1 cellular context compared by ENCODE assay signal in the genomic region with DNA sequence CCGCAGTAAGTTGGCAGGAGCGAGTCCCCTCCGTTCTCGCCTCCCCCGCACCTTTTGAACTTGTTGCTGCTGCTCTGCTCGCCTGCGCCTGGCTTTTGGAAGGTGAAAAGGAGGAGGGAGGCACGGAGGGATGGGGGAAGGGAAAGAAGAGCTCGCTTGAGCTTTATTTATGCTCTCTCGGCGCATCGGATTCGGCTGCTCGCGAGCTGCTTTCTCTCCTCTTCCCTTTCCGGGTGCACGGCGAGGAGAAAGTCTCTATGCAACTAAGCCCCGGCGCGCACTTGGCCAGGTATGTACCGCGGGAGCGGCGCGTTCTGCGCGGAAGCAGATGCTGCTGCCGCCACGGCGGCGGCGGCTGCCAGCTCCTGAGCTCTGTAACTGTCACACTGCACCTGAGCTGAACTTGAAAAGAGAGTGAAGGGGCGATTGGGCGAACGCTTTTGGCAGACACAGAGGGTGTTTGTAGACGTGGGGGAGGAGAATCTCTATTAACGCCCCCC.
TF ChIP-seq lines count a peak whose summit lies in the region.

No MANE protein-coding gene starts in this region.

TF ChIP-seq in GM12878, 131 proteins besides CTCF, POLR2A, EP300 and RAD21 (continued from another document):
- TF ChIP-seq HDAC6 (IDR thresholded peaks at IDR 0.05; ENCODE audit: unreplicated experiment) (no peak), ZNF217 (IDR thresholded peaks at IDR 0.05) (no peak), HDGF (IDR thresholded peaks at IDR 0.05) (no peak), RB1 (IDR thresholded peaks at IDR 0.05; ENCODE audit: borderline replicate concordance) (no peak), RFX5 (IDR thresholded peaks at IDR 0.05; ENCODE audit: low read depth, low read length) (no peak), TCF3 (IDR thresholded peaks at IDR 0.05; ENCODE audit: borderline replicate concordance, insufficient read depth, low read depth, low read length) (no peak), ESRRA (IDR thresholded peaks at IDR 0.05; ENCODE audit: low read length) (no peak), RELA (IDR thresholded peaks at IDR 0.05; ENCODE audit: borderline replicate concordance, partially characterized antibody) (no peak), NBN (IDR thresholded peaks at IDR 0.05) (0 out of 2 replicates have a peak, but pooled peaks have one; percentile 22), TBL1XR1 (IDR thresholded peaks at IDR 0.05; ENCODE audit: low read depth, low read length) (no peak), MTA2 (IDR thresholded peaks at IDR 0.05; ENCODE audit: low read depth) (0 out of 2 replicates have a peak, but pooled peaks have one; percentile 8), POLR2AphosphoS5 (IDR thresholded peaks at IDR 0.05; ENCODE audit: low read length) (peak; percentile 40; the same call in 1 of the 2 replicates), DPF2 (IDR thresholded peaks at IDR 0.05) (no peak), YBX1 (IDR thresholded peaks at IDR 0.05) (no peak), KAT2A (conservative IDR thresholded peaks at IDR 0.05; ENCODE audit: control insufficient read depth, low read depth, low read length) (no peak), IKZF2 (IDR thresholded peaks at IDR 0.05) (peak in 1 of 2 experiments; percentile 7; a peak in 1 of 4 replicates), PML (IDR thresholded peaks at IDR 0.05; ENCODE audit: low read length) (no peak; the same call in 1 of the 2 replicates), SREBF2 (IDR thresholded peaks at IDR 0.05; ENCODE audit: low read length) (no peak), SIX5 (IDR thresholded peaks at IDR 0.05; ENCODE audit: low read depth, low read length, severe bottlenecking) (no peak), NR2C1 (IDR thresholded peaks at IDR 0.05) (no peak), ZZZ3 (IDR thresholded peaks at IDR 0.05; ENCODE audit: control insufficient read depth, insufficient read length, low read depth) (no peak), IRF4 (IDR thresholded peaks at IDR 0.05; ENCODE audit: low read depth, low read length) (no peak), NFIC (IDR thresholded peaks at IDR 0.05; ENCODE audit: low read depth, low read length) (no peak; the same call in 1 of the 2 replicates), STAT3 (IDR thresholded peaks at IDR 0.05; ENCODE audit: low read depth, low read length) (no peak), SUPT20H (IDR thresholded peaks at IDR 0.05; ENCODE audit: borderline replicate concordance, control insufficient read depth, low read depth, low read length) (no peak), ATF7 (IDR thresholded peaks at IDR 0.05; ENCODE audit: low read depth) (no peak), SMARCA5 (IDR thresholded peaks at IDR 0.05) (0 out of 2 replicates have a peak, but pooled peaks have one; percentile 29), PAX5 (IDR thresholded peaks at IDR 0.05; ENCODE audit: borderline replicate concordance, low read depth, low read length) (no peak), HDAC2 (IDR thresholded peaks at IDR 0.05) (no peak), ETV6 (conservative IDR thresholded peaks at IDR 0.05 in 1 of 2, IDR thresholded peaks at IDR 0.05 in 1 of 2; ENCODE audit: borderline replicate concordance in 1 of 2, low read depth in 1 of 2) (no peak)
- TF ChIP-seq, protein P1, sequence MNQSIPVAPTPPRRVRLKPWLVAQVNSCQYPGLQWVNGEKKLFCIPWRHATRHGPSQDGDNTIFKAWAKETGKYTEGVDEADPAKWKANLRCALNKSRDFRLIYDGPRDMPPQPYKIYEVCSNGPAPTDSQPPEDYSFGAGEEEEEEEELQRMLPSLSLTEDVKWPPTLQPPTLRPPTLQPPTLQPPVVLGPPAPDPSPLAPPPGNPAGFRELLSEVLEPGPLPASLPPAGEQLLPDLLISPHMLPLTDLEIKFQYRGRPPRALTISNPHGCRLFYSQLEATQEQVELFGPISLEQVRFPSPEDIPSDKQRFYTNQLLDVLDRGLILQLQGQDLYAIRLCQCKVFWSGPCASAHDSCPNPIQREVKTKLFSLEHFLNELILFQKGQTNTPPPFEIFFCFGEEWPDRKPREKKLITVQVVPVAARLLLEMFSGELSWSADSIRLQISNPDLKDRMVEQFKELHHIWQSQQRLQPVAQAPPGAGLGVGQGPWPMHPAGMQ (IDR thresholded peaks at IDR 0.05; ENCODE audit: borderline replicate concordance), result no peak
- TF ChIP-seq, protein P2, sequence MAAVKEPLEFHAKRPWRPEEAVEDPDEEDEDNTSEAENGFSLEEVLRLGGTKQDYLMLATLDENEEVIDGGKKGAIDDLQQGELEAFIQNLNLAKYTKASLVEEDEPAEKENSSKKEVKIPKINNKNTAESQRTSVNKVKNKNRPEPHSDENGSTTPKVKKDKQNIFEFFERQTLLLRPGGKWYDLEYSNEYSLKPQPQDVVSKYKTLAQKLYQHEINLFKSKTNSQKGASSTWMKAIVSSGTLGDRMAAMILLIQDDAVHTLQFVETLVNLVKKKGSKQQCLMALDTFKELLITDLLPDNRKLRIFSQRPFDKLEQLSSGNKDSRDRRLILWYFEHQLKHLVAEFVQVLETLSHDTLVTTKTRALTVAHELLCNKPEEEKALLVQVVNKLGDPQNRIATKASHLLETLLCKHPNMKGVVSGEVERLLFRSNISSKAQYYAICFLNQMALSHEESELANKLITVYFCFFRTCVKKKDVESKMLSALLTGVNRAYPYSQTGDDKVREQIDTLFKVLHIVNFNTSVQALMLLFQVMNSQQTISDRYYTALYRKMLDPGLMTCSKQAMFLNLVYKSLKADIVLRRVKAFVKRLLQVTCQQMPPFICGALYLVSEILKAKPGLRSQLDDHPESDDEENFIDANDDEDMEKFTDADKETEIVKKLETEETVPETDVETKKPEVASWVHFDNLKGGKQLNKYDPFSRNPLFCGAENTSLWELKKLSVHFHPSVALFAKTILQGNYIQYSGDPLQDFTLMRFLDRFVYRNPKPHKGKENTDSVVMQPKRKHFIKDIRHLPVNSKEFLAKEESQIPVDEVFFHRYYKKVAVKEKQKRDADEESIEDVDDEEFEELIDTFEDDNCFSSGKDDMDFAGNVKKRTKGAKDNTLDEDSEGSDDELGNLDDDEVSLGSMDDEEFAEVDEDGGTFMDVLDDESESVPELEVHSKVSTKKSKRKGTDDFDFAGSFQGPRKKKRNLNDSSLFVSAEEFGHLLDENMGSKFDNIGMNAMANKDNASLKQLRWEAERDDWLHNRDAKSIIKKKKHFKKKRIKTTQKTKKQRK (IDR thresholded peaks at IDR 0.05; ENCODE audit: low read depth, low read length), result no peak
- TF ChIP-seq, protein P3, sequence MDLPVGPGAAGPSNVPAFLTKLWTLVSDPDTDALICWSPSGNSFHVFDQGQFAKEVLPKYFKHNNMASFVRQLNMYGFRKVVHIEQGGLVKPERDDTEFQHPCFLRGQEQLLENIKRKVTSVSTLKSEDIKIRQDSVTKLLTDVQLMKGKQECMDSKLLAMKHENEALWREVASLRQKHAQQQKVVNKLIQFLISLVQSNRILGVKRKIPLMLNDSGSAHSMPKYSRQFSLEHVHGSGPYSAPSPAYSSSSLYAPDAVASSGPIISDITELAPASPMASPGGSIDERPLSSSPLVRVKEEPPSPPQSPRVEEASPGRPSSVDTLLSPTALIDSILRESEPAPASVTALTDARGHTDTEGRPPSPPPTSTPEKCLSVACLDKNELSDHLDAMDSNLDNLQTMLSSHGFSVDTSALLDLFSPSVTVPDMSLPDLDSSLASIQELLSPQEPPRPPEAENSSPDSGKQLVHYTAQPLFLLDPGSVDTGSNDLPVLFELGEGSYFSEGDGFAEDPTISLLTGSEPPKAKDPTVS (IDR thresholded peaks at IDR 0.05; ENCODE audit: low read depth, low read length), result no peak
- TF ChIP-seq, protein P4, sequence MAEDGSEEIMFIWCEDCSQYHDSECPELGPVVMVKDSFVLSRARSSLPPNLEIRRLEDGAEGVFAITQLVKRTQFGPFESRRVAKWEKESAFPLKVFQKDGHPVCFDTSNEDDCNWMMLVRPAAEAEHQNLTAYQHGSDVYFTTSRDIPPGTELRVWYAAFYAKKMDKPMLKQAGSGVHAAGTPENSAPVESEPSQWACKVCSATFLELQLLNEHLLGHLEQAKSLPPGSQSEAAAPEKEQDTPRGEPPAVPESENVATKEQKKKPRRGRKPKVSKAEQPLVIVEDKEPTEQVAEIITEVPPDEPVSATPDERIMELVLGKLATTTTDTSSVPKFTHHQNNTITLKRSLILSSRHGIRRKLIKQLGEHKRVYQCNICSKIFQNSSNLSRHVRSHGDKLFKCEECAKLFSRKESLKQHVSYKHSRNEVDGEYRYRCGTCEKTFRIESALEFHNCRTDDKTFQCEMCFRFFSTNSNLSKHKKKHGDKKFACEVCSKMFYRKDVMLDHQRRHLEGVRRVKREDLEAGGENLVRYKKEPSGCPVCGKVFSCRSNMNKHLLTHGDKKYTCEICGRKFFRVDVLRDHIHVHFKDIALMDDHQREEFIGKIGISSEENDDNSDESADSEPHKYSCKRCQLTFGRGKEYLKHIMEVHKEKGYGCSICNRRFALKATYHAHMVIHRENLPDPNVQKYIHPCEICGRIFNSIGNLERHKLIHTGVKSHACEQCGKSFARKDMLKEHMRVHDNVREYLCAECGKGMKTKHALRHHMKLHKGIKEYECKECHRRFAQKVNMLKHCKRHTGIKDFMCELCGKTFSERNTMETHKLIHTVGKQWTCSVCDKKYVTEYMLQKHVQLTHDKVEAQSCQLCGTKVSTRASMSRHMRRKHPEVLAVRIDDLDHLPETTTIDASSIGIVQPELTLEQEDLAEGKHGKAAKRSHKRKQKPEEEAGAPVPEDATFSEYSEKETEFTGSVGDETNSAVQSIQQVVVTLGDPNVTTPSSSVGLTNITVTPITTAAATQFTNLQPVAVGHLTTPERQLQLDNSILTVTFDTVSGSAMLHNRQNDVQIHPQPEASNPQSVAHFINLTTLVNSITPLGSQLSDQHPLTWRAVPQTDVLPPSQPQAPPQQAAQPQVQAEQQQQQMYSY (CRISPR knock-in tag; IDR thresholded peaks at IDR 0.05), result no peak
- TF ChIP-seq, protein P5, sequence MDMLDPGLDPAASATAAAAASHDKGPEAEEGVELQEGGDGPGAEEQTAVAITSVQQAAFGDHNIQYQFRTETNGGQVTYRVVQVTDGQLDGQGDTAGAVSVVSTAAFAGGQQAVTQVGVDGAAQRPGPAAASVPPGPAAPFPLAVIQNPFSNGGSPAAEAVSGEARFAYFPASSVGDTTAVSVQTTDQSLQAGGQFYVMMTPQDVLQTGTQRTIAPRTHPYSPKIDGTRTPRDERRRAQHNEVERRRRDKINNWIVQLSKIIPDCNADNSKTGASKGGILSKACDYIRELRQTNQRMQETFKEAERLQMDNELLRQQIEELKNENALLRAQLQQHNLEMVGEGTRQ (IDR thresholded peaks at IDR 0.05; ENCODE audit: borderline replicate concordance, low read depth, low read length), result no peak
- TF ChIP-seq, protein P6, sequence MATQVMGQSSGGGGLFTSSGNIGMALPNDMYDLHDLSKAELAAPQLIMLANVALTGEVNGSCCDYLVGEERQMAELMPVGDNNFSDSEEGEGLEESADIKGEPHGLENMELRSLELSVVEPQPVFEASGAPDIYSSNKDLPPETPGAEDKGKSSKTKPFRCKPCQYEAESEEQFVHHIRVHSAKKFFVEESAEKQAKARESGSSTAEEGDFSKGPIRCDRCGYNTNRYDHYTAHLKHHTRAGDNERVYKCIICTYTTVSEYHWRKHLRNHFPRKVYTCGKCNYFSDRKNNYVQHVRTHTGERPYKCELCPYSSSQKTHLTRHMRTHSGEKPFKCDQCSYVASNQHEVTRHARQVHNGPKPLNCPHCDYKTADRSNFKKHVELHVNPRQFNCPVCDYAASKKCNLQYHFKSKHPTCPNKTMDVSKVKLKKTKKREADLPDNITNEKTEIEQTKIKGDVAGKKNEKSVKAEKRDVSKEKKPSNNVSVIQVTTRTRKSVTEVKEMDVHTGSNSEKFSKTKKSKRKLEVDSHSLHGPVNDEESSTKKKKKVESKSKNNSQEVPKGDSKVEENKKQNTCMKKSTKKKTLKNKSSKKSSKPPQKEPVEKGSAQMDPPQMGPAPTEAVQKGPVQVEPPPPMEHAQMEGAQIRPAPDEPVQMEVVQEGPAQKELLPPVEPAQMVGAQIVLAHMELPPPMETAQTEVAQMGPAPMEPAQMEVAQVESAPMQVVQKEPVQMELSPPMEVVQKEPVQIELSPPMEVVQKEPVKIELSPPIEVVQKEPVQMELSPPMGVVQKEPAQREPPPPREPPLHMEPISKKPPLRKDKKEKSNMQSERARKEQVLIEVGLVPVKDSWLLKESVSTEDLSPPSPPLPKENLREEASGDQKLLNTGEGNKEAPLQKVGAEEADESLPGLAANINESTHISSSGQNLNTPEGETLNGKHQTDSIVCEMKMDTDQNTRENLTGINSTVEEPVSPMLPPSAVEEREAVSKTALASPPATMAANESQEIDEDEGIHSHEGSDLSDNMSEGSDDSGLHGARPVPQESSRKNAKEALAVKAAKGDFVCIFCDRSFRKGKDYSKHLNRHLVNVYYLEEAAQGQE (IDR thresholded peaks at IDR 0.05; ENCODE audit: low read depth, low read length), result no peak
- TF ChIP-seq, protein P7, sequence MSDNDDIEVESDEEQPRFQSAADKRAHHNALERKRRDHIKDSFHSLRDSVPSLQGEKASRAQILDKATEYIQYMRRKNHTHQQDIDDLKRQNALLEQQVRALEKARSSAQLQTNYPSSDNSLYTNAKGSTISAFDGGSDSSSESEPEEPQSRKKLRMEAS (IDR thresholded peaks at IDR 0.05; ENCODE audit: low read depth, low read length), result no peak
- TF ChIP-seq, protein P8, sequence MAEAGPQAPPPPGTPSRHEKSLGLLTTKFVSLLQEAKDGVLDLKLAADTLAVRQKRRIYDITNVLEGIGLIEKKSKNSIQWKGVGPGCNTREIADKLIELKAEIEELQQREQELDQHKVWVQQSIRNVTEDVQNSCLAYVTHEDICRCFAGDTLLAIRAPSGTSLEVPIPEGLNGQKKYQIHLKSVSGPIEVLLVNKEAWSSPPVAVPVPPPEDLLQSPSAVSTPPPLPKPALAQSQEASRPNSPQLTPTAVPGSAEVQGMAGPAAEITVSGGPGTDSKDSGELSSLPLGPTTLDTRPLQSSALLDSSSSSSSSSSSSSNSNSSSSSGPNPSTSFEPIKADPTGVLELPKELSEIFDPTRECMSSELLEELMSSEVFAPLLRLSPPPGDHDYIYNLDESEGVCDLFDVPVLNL (IDR thresholded peaks at IDR 0.05; ENCODE audit: low read depth, low read length), result no peak
